27 cellular contexts compared by ENCODE assay signal in genomic region chr10:3990307-3990706, GRCh38.
"Had no signal": no experiment of that assay in that cellular context is flagged by ENCODE, and none has a peak within 500 bp of the region (broad histone marks: within the 10 kb centered on the region; RNA-seq: fewer than 3 reads in every experiment).

No MANE protein-coding gene starts in this region.

- H3K27me3 ChIP-seq: left lung, ovary, right atrium auricular region, stomach, testis, tibial artery, uterus had no signal

- H3K36me3 ChIP-seq: left lung, lower lobe of right lung, ovary, right atrium auricular region, stomach, tibial artery, uterus had no signal

- ATAC-seq: left colon; left lung; lower lobe of right lung; naive thymus-derived CD8-positive, alpha-beta T cell; sciatic nerve; stimulated activated naive B cell treated with anti-CD40 and anti-IgM and Interleukin-4, amounts not matched to agents 10 μg/mL and 1 μg/mL and 100 μg/mL, for 72 hours; stimulated activated naive CD8-positive, alpha-beta T cell treated with anti-CD3 and anti-CD28 coated beads, Interleukin-15, Interleukin-2, amounts not matched to agents 100 U/mL and 50 U/mL, for 24 hours had no signal

- H3K4me1 ChIP-seq: left lung, lower lobe of right lung, stomach, tibial artery, uterus had no signal

- H3K36me3 Mint-ChIP-seq: naive thymus-derived CD8-positive, alpha-beta T cell; stimulated activated naive B cell treated with anti-CD40 and anti-IgM and Interleukin-4, amounts not matched to agents 10 μg/mL and 1 μg/mL and 100 μg/mL, for 72 hours; type B pancreatic cell had no signal

- H3K4me3 Mint-ChIP-seq: naive thymus-derived CD8-positive, alpha-beta T cell; nephron; neural crest cell; stimulated activated naive B cell treated with anti-CD40 and anti-IgM and Interleukin-4, amounts not matched to agents 10 μg/mL and 1 μg/mL and 100 μg/mL, for 72 hours; type B pancreatic cell had no signal

- H3K4me3 ChIP-seq: left lung, lower lobe of right lung, ovary, right atrium auricular region, skin epidermis, stomach, testis, tibial artery, uterus had no signal

- H3K27me3 Mint-ChIP-seq: naive thymus-derived CD8-positive, alpha-beta T cell; stimulated activated naive B cell treated with anti-CD40 and anti-IgM and Interleukin-4, amounts not matched to agents 10 μg/mL and 1 μg/mL and 100 μg/mL, for 72 hours; type B pancreatic cell had no signal

- FAIRE-seq: islet of Langerhans, kidney had no signal

- H3K27ac ChIP-seq: left lung, lower lobe of right lung, ovary, right atrium auricular region, skin epidermis, stomach, testis, tibial artery, uterus had no signal

- H3K4me1 Mint-ChIP-seq: naive thymus-derived CD8-positive, alpha-beta T cell had no signal

- H3K9me3 Mint-ChIP-seq: naive thymus-derived CD8-positive, alpha-beta T cell; nephron; neural crest cell had no signal

- H3K27ac Mint-ChIP-seq: nephron; progenitor cell of endocrine pancreas; stimulated activated naive B cell treated with anti-CD40 and anti-IgM and Interleukin-4, amounts not matched to agents 10 μg/mL and 1 μg/mL and 100 μg/mL, for 72 hours; type B pancreatic cell had no signal

- DNase-seq: hippocampal formation; kidney; left colon; left lung; lower lobe of right lung; mammary epithelial cell; mesenchymal stem cell; naive thymus-derived CD8-positive, alpha-beta T cell; ovary; stimulated activated CD4-positive, alpha-beta T cell treated with anti-CD3 and anti-CD28 coated beads, Interleukin-12 subunit alpha, Interleukin-12 subunit beta, amount 100 ng/mL, for 4 hours; stimulated activated CD4-positive, alpha-beta T cell treated with anti-CD3 and anti-CD28 coated beads, Interleukin-15, amount 100 ng/mL, for 24 hours; stimulated activated CD4-positive, alpha-beta T cell treated with anti-CD3 and anti-CD28 coated beads, Interleukin-2, amount 100 ng/mL, for 24 hours; stimulated activated CD4-positive, alpha-beta T cell treated with anti-CD3 and anti-CD28 coated beads, Interleukin-4, amount 100 ng/mL, for 1 hour; stimulated activated naive B cell treated with anti-CD40 and anti-IgM and Interleukin-4, amounts not matched to agents 10 μg/mL and 1 μg/mL and 100 μg/mL, for 72 hours; stimulated activated naive CD8-positive, alpha-beta T cell treated with anti-CD3 and anti-CD28 coated beads, Interleukin-15, Interleukin-2, amounts not matched to agents 100 U/mL and 50 U/mL, for 24 hours; stomach; testis; tibial artery; uterus had no signal

- H3K9me3 ChIP-seq: left lung, lower lobe of right lung, ovary, right atrium auricular region, stomach, testis, tibial artery, uterus had no signal
